ENCODE assay signal across 8 cellular contexts in the genomic region with DNA sequence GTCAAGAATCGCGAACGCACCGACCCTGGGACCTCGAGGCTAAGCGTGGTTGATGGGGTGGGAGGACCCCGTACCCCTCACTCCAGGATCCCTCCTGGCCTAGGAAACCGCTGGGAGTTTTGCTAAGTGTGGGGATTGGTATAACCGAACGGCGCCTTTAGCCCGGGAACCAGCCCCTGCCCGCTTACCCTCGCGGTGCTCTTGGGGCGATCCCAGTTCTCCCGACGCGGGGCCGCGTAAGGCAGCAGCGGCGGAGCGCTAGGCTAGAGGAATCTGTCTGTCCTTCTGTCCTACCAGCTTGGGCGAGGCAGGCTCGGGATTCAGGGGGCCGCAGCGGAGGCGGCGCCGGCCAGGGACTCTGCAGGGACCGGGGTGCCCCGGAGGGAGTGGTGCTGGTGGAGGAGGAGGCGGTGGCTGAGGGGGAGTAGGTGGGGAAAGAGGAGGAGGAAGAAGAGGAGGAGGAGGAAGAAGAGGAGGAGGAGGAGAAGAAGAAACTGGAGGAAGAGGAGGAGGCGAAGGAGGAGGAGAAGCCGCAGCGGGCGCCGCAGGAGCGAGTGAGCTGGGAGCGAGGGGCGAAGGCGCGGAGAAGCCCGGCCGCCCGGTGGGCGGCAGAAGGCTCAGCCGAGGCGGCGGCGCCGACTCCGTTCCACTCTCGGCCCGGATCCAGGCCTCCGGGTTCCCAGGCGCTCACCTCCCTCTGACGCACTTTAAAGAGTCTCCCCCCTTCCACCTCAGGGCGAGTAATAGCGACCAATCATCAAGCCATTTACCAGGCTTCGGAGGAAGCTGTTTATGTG. TPM values are rescaled to one million over a fixed set of nuclear protein-coding genes. Genes with fewer than 3 reads are reported as not detected.
DNase-seq lines count a peak whose midpoint lies in the region; ATAC-seq and TF ChIP-seq lines count a peak whose summit lies in the region.

No MANE protein-coding gene starts in this region.

- no peak overlapping the region for H3K27ac ChIP-seq in HUES64 (ENCODE audit: low read depth, low read length)
- H3K27ac ChIP-seq in aorta (ENCODE audit: low read depth in 1 of 2, low read length in 2 of 2) = no peak overlapping the region

- POLR2A ChIA-PET in BJ (lab: Charles Lee) = no interaction called here

- ATAC-seq in aorta (ENCODE audit: low FRiP score) (peak; percentile 5), GM21381 (IDR thresholded peaks at IDR 0.05; ENCODE audit: unreplicated experiment) (no peak), HG03159 (IDR thresholded peaks at IDR 0.05; ENCODE audit: unreplicated experiment) (no peak)
- ATAC-seq in stimulated activated effector memory CD8-positive, alpha-beta T cell treated with anti-CD3 and anti-CD28 coated beads, Interleukin-12 subunit alpha, Interleukin-12 subunit beta, amount 100 ng/mL, for 72 hours = no peak

- peak overlapping the region; percentile 54 for H3K4me3 ChIP-seq in BJ (ENCODE audit: low read depth, low read length)
- H3K4me3 ChIP-seq in HUES64 (ENCODE audit: low read length) = peak overlapping the region; percentile 48
- H3K4me3 ChIP-seq in cardiac fibroblast (replicated peaks in 1 of 2; ENCODE audit: low read depth in 2 of 2, low read length in 2 of 2) = peak overlapping the region; percentile 18 to 33
- H3K4me3 ChIP-seq in aorta (ENCODE audit: low read length in 2 of 2) = no peak overlapping the region

- H3K9me3 ChIP-seq in HUES64 (ENCODE audit: insufficient read depth, low read depth, low read length) (no peaks in the 10 kb centered on the region), aorta (ENCODE audit: control insufficient read depth, low read length) (no peaks in the 10 kb centered on the region)

- under 1% methylated on average over 62 of the region's 62 CpGs for WGBS in HUES64
- WGBS in aorta, 2 donors = 7 to 8% methylated on average over 54 to 62 of the region's 62 CpGs

- H3K4me3 Mint-ChIP-seq in stimulated activated effector memory CD8-positive, alpha-beta T cell treated with anti-CD3 and anti-CD28 coated beads, Interleukin-12 subunit alpha, Interleukin-12 subunit beta, amount 100 ng/mL, for 72 hours = no peak overlapping the region

- intact Hi-C loops in aorta (cut with DNase I) = loop anchor here in 1 of 2 donors (10.0 kb wide), 1 partner anchor 503 kb away; the partner anchor contains the start of gene RAB11FIP2

- no peaks in the 10 kb centered on the region for H3K36me3 ChIP-seq in BJ (ENCODE audit: control insufficient read depth, insufficient read depth, low read length)
- H3K36me3 ChIP-seq in HUES64 (ENCODE audit: insufficient read depth, low read length) = no peaks in the 10 kb centered on the region
- no peaks in the 10 kb centered on the region for H3K36me3 ChIP-seq in aorta (ENCODE audit: control insufficient read depth in 1 of 2, insufficient read depth in 2 of 2, low read length in 1 of 2)

- CTCF ChIA-PET in BJ (lab: Yijun Ruan, JAX) = interaction anchor here (0.8 kb wide), 1 partner anchor 23 kb away, joined by 3 read pairs; no protein-coding TSS in a partner anchor

- DNase-seq in BJ (ENCODE audit: low read depth) = peak; percentile 13
- DNase-seq in cardiac fibroblast (ENCODE audit: low read depth in 2 of 2) = peak; percentile 50 to 71
- DNase-seq in kidney tubule cell (ENCODE audit: low spot score) = peak; percentile 97
- DNase-seq in aorta = peak in 1 of 2 donors; percentile 42
- no peak for DNase-seq in stimulated activated effector memory CD8-positive, alpha-beta T cell treated with anti-CD3 and anti-CD28 coated beads, Interleukin-12 subunit alpha, Interleukin-12 subunit beta, amount 100 ng/mL, for 72 hours (ENCODE audit: low spot score in 2 of 2)

- H3K4me1 Mint-ChIP-seq in stimulated activated effector memory CD8-positive, alpha-beta T cell treated with anti-CD3 and anti-CD28 coated beads, Interleukin-12 subunit alpha, Interleukin-12 subunit beta, amount 100 ng/mL, for 72 hours = peaks cover 14% of the 10 kb centered on the region

- no peak for TF ChIP-seq CTCF in BJ (IDR thresholded peaks at IDR 0.05; ENCODE audit: insufficient read depth, low read depth, low read length)
- no peak for TF ChIP-seq CTCF in cardiac fibroblast (IDR thresholded peaks at IDR 0.05; ENCODE audit: low read depth, low read length)

- H3K27me3 ChIP-seq in BJ (ENCODE audit: control insufficient read depth, insufficient read depth, low read length) = peaks cover 34% of the 10 kb centered on the region
- peaks cover 100% of the 10 kb centered on the region for H3K27me3 ChIP-seq in HUES64 (ENCODE audit: insufficient read depth, low read length)
- H3K27me3 ChIP-seq in aorta (ENCODE audit: control insufficient read depth in 1 of 2, insufficient read depth in 2 of 2, low read length in 1 of 2) = no peaks in the 10 kb centered on the region

- no peaks in the 10 kb centered on the region for H3K36me3 Mint-ChIP-seq in stimulated activated effector memory CD8-positive, alpha-beta T cell treated with anti-CD3 and anti-CD28 coated beads, Interleukin-12 subunit alpha, Interleukin-12 subunit beta, amount 100 ng/mL, for 72 hours

- H3K9ac ChIP-seq in HUES64 (ENCODE audit: low read depth, low read length) = no peak overlapping the region

- peaks cover 19% of the 10 kb centered on the region for H3K4me1 ChIP-seq in HUES64 (ENCODE audit: insufficient read depth, low read length)
- H3K4me1 ChIP-seq in aorta (ENCODE audit: control insufficient read depth in 1 of 2, insufficient read depth in 2 of 2, low read length in 2 of 2) = no peaks in the 10 kb centered on the region

- no peaks in the 10 kb centered on the region for H3K9me3 Mint-ChIP-seq in stimulated activated effector memory CD8-positive, alpha-beta T cell treated with anti-CD3 and anti-CD28 coated beads, Interleukin-12 subunit alpha, Interleukin-12 subunit beta, amount 100 ng/mL, for 72 hours

- H3K27ac Mint-ChIP-seq in stimulated activated effector memory CD8-positive, alpha-beta T cell treated with anti-CD3 and anti-CD28 coated beads, Interleukin-12 subunit alpha, Interleukin-12 subunit beta, amount 100 ng/mL, for 72 hours = no peak overlapping the region

RNA-seq across cellular contexts. Expression of gene EMX2, which starts 0.4 kb away (rescaled TPM):
- polyA plus RNA-seq in BJ (2011; rRNA removed) = 0.31 and 0.51 TPM in 2 replicates
- 0.38 TPM in 1 of 2 replicates, not detected in the other for polyA minus RNA-seq in BJ (2011; rRNA and poly(A)+ RNA removed)
- polyA plus RNA-seq in HUES64 (2013, experiment 1 of 2) = 0.25 TPM
- polyA plus RNA-seq in HUES64 (2013, experiment 2 of 2) = 0.76 TPM
- total RNA-seq in aorta = 1 to 10 TPM; 1.5 to 1.6 TPM
- polyA plus RNA-seq in aorta = not detected

Comparison
In these comparisons a context has a peak if more than half of its experiments do, and no peak if none do; other contexts are left out.
1. DNase-seq: peak in BJ (single experiment), cardiac fibroblast (2 of 2) and kidney tubule cell (single experiment); none in stimulated activated effector memory CD8-positive, alpha-beta T cell treated with anti-CD3 and anti-CD28 coated beads, Interleukin-12 subunit alpha, Interleukin-12 subunit beta, amount 100 ng/mL, for 72 hours (0 of 2).
2. H3K4me3 ChIP-seq: peak in BJ (single experiment), HUES64 (single experiment) and cardiac fibroblast (2 of 2); none in aorta (0 of 2).